ENCODE assay signal across 9 cellular contexts in genomic region chr15:72339777-72340177, GRCh38. TPM values are rescaled to one million over a fixed set of nuclear protein-coding genes. Genes with fewer than 3 reads are reported as not detected.
DNase-seq lines count a peak whose midpoint lies in the region; ATAC-seq and TF ChIP-seq lines count a peak whose summit lies in the region.
"Had no signal": no experiment of that assay in that cellular context is flagged by ENCODE, and none has a peak within 500 bp of the region (broad histone marks: within the 10 kb centered on the region; RNA-seq: fewer than 3 reads in every experiment).

No MANE protein-coding gene starts in this region.

- no peak for TF ChIP-seq CTCF in neutrophil (IDR thresholded peaks at IDR 0.05)

- H3K4me3 ChIP-seq in neutrophil (ENCODE audit: low read depth in 1 of 2, low read length in 1 of 2) = no peak overlapping the region

- H3K36me3 ChIP-seq in neutrophil = peaks cover 44% of the 10 kb centered on the region

- H3K27me3 ChIP-seq in neutrophil = no peaks in the 10 kb centered on the region

- no peaks in the 10 kb centered on the region for H3K9me3 ChIP-seq in neutrophil

- peaks cover 14 to 16% of the 10 kb centered on the region in 2 experiments for H3K4me1 ChIP-seq in neutrophil (ENCODE audit: control insufficient read depth in 1 of 2, insufficient read depth in 1 of 2, low read depth in 1 of 2, low read length in 1 of 2)

- H3K27ac ChIP-seq in neutrophil = peak overlapping the region; percentile 55

- DNase-seq in DMS53 (lab: John Stamatoyannopoulos, UW) (peak; percentile 89), NCI-H2171 treated with DMSO at 0.1 percent for 48 hours (lab: John Stamatoyannopoulos, UW) (peak; percentile 98), dermis blood vessel endothelial cell (peak; percentile 53), LoVo (ENCODE audit: low spot score) (no peak)
- no peak for DNase-seq in stimulated activated CD4-positive, alpha-beta T cell treated with anti-CD3 and anti-CD28 coated beads, Interleukin-15, amount 100 ng/mL, for 24 hours
- DNase-seq: cortex of kidney had no signal

- ATAC-seq in GM19467 (IDR thresholded peaks at IDR 0.05; ENCODE audit: unreplicated experiment) = no peak
- ATAC-seq in HG02973 (IDR thresholded peaks at IDR 0.05; ENCODE audit: unreplicated experiment) = no peak

RNA-seq across cellular contexts. Expression of gene CELF6, which starts 19.8 kb away (rescaled TPM):
- total RNA-seq in dermis blood vessel endothelial cell = 0.17 TPM in 1 of 2 replicates, not detected in the other

RNA-seq across cellular contexts. Expression of gene HEXA, which starts 36.0 kb away (rescaled TPM):
- total RNA-seq in dermis blood vessel endothelial cell = 62.9 and 72.8 TPM in 2 replicates

RNA-seq across cellular contexts. Expression of gene TMEM202, which starts 58.3 kb away (rescaled TPM):
- total RNA-seq in dermis blood vessel endothelial cell = not detected in 2 replicates

Comparison
In these comparisons a context has a peak if more than half of its experiments do, and no peak if none do; other contexts are left out.
1. DNase-seq: peak in DMS53 (single experiment), NCI-H2171 treated with DMSO at 0.1 percent for 48 hours (single experiment) and dermis blood vessel endothelial cell (single experiment); none in stimulated activated CD4-positive, alpha-beta T cell treated with anti-CD3 and anti-CD28 coated beads, Interleukin-15, amount 100 ng/mL, for 24 hours (single experiment) and LoVo (single experiment).